Comparison of ENCODE assay signal across 6 cellular contexts in genomic region chr5:149394996-149395395, GRCh38. TPM values are rescaled to one million over a fixed set of nuclear protein-coding genes. Genes with fewer than 3 reads are reported as not detected.
"Had no signal": no experiment of that assay in that cellular context is flagged by ENCODE, and none has a peak within 500 bp of the region (broad histone marks: within the 10 kb centered on the region; RNA-seq: fewer than 3 reads in every experiment).

No MANE protein-coding gene starts in this region.

RNA-seq across cellular contexts. Expression of gene IL17B, which starts 15.9 kb away (rescaled TPM):
- total RNA-seq: subcutaneous adipose tissue, suprapubic skin, temporal lobe, transverse colon, upper lobe of right lung, ureter had no signal
